29 cellular contexts compared by ENCODE assay signal in genomic region chr19:16508546-16508945, GRCh38. TPM values are rescaled to one million over a fixed set of nuclear protein-coding genes. Genes with fewer than 3 reads are reported as not detected.
"Had no signal": no experiment of that assay in that cellular context is flagged by ENCODE, and none has a peak within 500 bp of the region (broad histone marks: within the 10 kb centered on the region; RNA-seq: fewer than 3 reads in every experiment).

No MANE protein-coding gene starts in this region.

- H3K36me3 Mint-ChIP-seq: type B pancreatic cell had no signal

- DNase-seq: islet precursor cell; left ventricle myocardium inferior; naive thymus-derived CD8-positive, alpha-beta T cell; pancreas; psoas muscle; right lobe of liver; stimulated activated CD4-positive, alpha-beta T cell treated with anti-CD3 and anti-CD28 coated beads, Interleukin-1b, Interleukin-23, amount 100 ng/mL, for 48 hours; stimulated activated CD4-positive, alpha-beta T cell treated with anti-CD3 and anti-CD28 coated beads, Interleukin-2, amount 100 ng/mL, for 48 hours; stimulated activated CD4-positive, alpha-beta T cell treated with anti-CD3 and anti-CD28 coated beads, Interleukin-4, amount 100 ng/mL, for 4 hours; stimulated activated CD8-positive, alpha-beta memory T cell treated with anti-CD3 and anti-CD28 coated beads, Interleukin-4, amount 100 ng/mL, for 48 hours; stimulated activated naive CD4-positive, alpha-beta T cell treated with Interleukin-2 at 50 U/mL for 16 hours; stimulated activated naive CD8-positive, alpha-beta T cell treated with anti-CD3 and anti-CD28 coated beads, Interleukin-15, amount 100 ng/mL, for 72 hours; testis; thyroid gland had no signal

- H3K27ac Mint-ChIP-seq: memory B cell; naive thymus-derived CD8-positive, alpha-beta T cell; nephron; stimulated activated memory B cell treated with anti-CD40 and anti-IgM and Interleukin-4, amounts not matched to agents 10 μg/mL and 1 μg/mL and 100 μg/mL, for 72 hours; type B pancreatic cell had no signal

- H3K9me3 ChIP-seq: left ventricle myocardium inferior, pancreas, psoas muscle, right lobe of liver, testis, thyroid gland, vagina had no signal

- H3K4me3 ChIP-seq: hepatocyte, left ventricle myocardium inferior, lung, pancreas, psoas muscle, right lobe of liver, smooth muscle cell, testis, thyroid gland, vagina had no signal

- H3K27ac ChIP-seq: hepatocyte, pancreas, psoas muscle, right lobe of liver, vagina had no signal

- H3K4me3 Mint-ChIP-seq: memory B cell; naive thymus-derived CD8-positive, alpha-beta T cell; nephron; neural crest cell; stimulated activated memory B cell treated with anti-CD40 and anti-IgM and Interleukin-4, amounts not matched to agents 10 μg/mL and 1 μg/mL and 100 μg/mL, for 72 hours; stimulated activated naive CD8-positive, alpha-beta T cell treated with anti-CD3 and anti-CD28 coated beads, Interleukin-15, amount 100 ng/mL, for 72 hours; type B pancreatic cell had no signal

- H3K27me3 Mint-ChIP-seq: memory B cell; naive thymus-derived CD8-positive, alpha-beta T cell; stimulated activated memory B cell treated with anti-CD40 and anti-IgM and Interleukin-4, amounts not matched to agents 10 μg/mL and 1 μg/mL and 100 μg/mL, for 72 hours; stimulated activated naive CD8-positive, alpha-beta T cell treated with anti-CD3 and anti-CD28 coated beads, Interleukin-15, amount 100 ng/mL, for 72 hours; type B pancreatic cell had no signal

- H3K9me3 Mint-ChIP-seq: memory B cell; naive thymus-derived CD8-positive, alpha-beta T cell; nephron; neural crest cell; stimulated activated memory B cell treated with anti-CD40 and anti-IgM and Interleukin-4, amounts not matched to agents 10 μg/mL and 1 μg/mL and 100 μg/mL, for 72 hours; stimulated activated naive CD8-positive, alpha-beta T cell treated with anti-CD3 and anti-CD28 coated beads, Interleukin-15, amount 100 ng/mL, for 72 hours; type B pancreatic cell had no signal

- H3K4me1 ChIP-seq: pancreas, psoas muscle, right lobe of liver, vagina had no signal

- H3K4me1 Mint-ChIP-seq: memory B cell; nephron; stimulated activated memory B cell treated with anti-CD40 and anti-IgM and Interleukin-4, amounts not matched to agents 10 μg/mL and 1 μg/mL and 100 μg/mL, for 72 hours; stimulated activated naive CD8-positive, alpha-beta T cell treated with anti-CD3 and anti-CD28 coated beads, Interleukin-15, amount 100 ng/mL, for 72 hours had no signal

- H3K27me3 ChIP-seq: hepatocyte, pancreas, right lobe of liver, testis, thyroid gland, vagina had no signal

- ATAC-seq: naive thymus-derived CD8-positive, alpha-beta T cell; pancreas; psoas muscle; right lobe of liver; stimulated activated memory B cell treated with anti-CD40 and anti-IgM and Interleukin-4, amounts not matched to agents 10 μg/mL and 1 μg/mL and 100 μg/mL, for 72 hours; stimulated activated naive CD8-positive, alpha-beta T cell treated with anti-CD3 and anti-CD28 coated beads, Interleukin-15, amount 100 ng/mL, for 72 hours had no signal

RNA-seq across cellular contexts. Expression of gene CALR3, which starts 12.6 kb away (rescaled TPM):
- total RNA-seq: hepatocyte; kidney epithelial cell; left ventricle myocardium inferior; lower leg skin; lung; mesenteric fat pad; mucosa of gallbladder; naive thymus-derived CD8-positive, alpha-beta T cell; neural crest cell; osteoblast; pancreas; right lobe of liver; smooth muscle cell; urinary bladder; vagina had no signal
